ENCODE assay signal across 14 cellular contexts in genomic region chr3:192675958-192676649, GRCh38. TPM values are rescaled to one million over a fixed set of nuclear protein-coding genes. Genes with fewer than 3 reads are reported as not detected.
DNase-seq lines count a peak whose midpoint lies in the region; ATAC-seq and TF ChIP-seq lines count a peak whose summit lies in the region.
"Had no signal": no experiment of that assay in that cellular context is flagged by ENCODE, and none has a peak within 500 bp of the region (broad histone marks: within the 10 kb centered on the region; RNA-seq: fewer than 3 reads in every experiment).

No MANE protein-coding gene starts in this region.

- H3K27me3 ChIP-seq in esophagus muscularis mucosa: no peaks in the 10 kb centered on the region
- H3K27me3 ChIP-seq: heart right ventricle had no signal

- WGBS in esophagus muscularis mucosa: 78% methylated on average over 4 of the region's 4 CpGs

- H3K9me3 ChIP-seq in esophagus muscularis mucosa: no peaks in the 10 kb centered on the region
- H3K9me3 ChIP-seq: mucosa of descending colon had no signal

- no peak overlapping the region for H3K27ac ChIP-seq in esophagus muscularis mucosa (replicated peaks in 1 of 4)

- H3K9me3 Mint-ChIP-seq in activated T-cell treated with anti-CD3 and anti-CD28 coated beads, Interleukin-2, amount 50 U/mL, for 24 hours: peaks cover 5% of the 10 kb centered on the region
- H3K9me3 Mint-ChIP-seq in activated naive CD8-positive, alpha-beta T cell (ENCODE audit: low read depth): no peaks in the 10 kb centered on the region
- no peaks in the 10 kb centered on the region for H3K9me3 Mint-ChIP-seq in chondrocyte (ENCODE audit: low read depth)

- H3K27me3 Mint-ChIP-seq in activated T-cell treated with anti-CD3 and anti-CD28 coated beads, Interleukin-2, amount 50 U/mL, for 24 hours: peaks cover 18% of the 10 kb centered on the region
- H3K27me3 Mint-ChIP-seq in activated naive CD8-positive, alpha-beta T cell: no peaks in the 10 kb centered on the region
- no peaks in the 10 kb centered on the region for H3K27me3 Mint-ChIP-seq in chondrocyte (ENCODE audit: low read depth)

- no peak overlapping the region for H3K4me3 Mint-ChIP-seq in activated T-cell treated with anti-CD3 and anti-CD28 coated beads, Interleukin-2, amount 50 U/mL, for 24 hours
- no peak overlapping the region for H3K4me3 Mint-ChIP-seq in activated naive CD8-positive, alpha-beta T cell
- H3K4me3 Mint-ChIP-seq in chondrocyte (ENCODE audit: unreplicated experiment): no peak overlapping the region

- ATAC-seq in GM21723 (IDR thresholded peaks at IDR 0.05; ENCODE audit: unreplicated experiment): peak; percentile 87
- ATAC-seq in HG03457 (IDR thresholded peaks at IDR 0.05; ENCODE audit: unreplicated experiment): peak; percentile 76
- ATAC-seq: mucosa of descending colon had no signal

- H3K4me1 ChIP-seq in esophagus muscularis mucosa: no peaks in the 10 kb centered on the region

- peaks cover 16% of the 10 kb centered on the region for H3K4me1 Mint-ChIP-seq in activated T-cell treated with anti-CD3 and anti-CD28 coated beads, Interleukin-2, amount 50 U/mL, for 24 hours (ENCODE audit: low read depth)
- H3K4me1 Mint-ChIP-seq in activated naive CD8-positive, alpha-beta T cell (ENCODE audit: low read depth): peaks cover 7% of the 10 kb centered on the region
- no peaks in the 10 kb centered on the region for H3K4me1 Mint-ChIP-seq in chondrocyte (ENCODE audit: low read depth)

- no peak for TF ChIP-seq CTCF in esophagus muscularis mucosa (IDR thresholded peaks at IDR 0.05)
- TF ChIP-seq CTCF in chondrocyte (IDR thresholded peaks at IDR 0.05): no peak

- TF ChIP-seq POLR2A in esophagus muscularis mucosa (IDR thresholded peaks at IDR 0.05; ENCODE audit: low read depth): no peak

- intact Hi-C loops in esophagus muscularis mucosa (cut with DNase I): no loop called here

- H3K27ac Mint-ChIP-seq in activated T-cell treated with anti-CD3 and anti-CD28 coated beads, Interleukin-2, amount 50 U/mL, for 24 hours: peak overlapping the region; percentile 97
- peak overlapping the region; percentile 90 for H3K27ac Mint-ChIP-seq in activated naive CD8-positive, alpha-beta T cell
- H3K27ac Mint-ChIP-seq in chondrocyte (ENCODE audit: unreplicated experiment): no peak overlapping the region

- no peak for DNase-seq in activated T-cell treated with anti-CD3 and anti-CD28 coated beads, Interleukin-2, amount 50 U/mL, for 24 hours
- no peak for DNase-seq in activated T-cell treated with anti-CD3 and anti-CD28 coated beads, Interleukin-2, amount 50 U/mL, for 1 hour
- no peak for DNase-seq in NCI-H69 (lab: John Stamatoyannopoulos, UW)
- DNase-seq in esophagus muscularis mucosa (ENCODE audit: extremely low spot score): no peak
- DNase-seq in chondrocyte (ENCODE audit: low spot score): no peak
- DNase-seq: activated CD8-positive, alpha-beta memory T cell treated with anti-CD3 and anti-CD28 coated beads, Interleukin-2, amount 50 U/mL, for 48 hours; heart right ventricle; mucosa of descending colon; NCI-H187; SHP77 treated with DMSO at 0.1 percent for 48 hours; small intestine had no signal

- TF ChIP-seq EP300 in esophagus muscularis mucosa (IDR thresholded peaks at IDR 0.05): no peak

- no peaks in the 10 kb centered on the region for H3K36me3 ChIP-seq in esophagus muscularis mucosa
- H3K36me3 ChIP-seq: heart right ventricle had no signal

- no peak overlapping the region for H3K4me3 ChIP-seq in esophagus muscularis mucosa
- H3K4me3 ChIP-seq: heart right ventricle, mucosa of descending colon had no signal

- no peaks in the 10 kb centered on the region for H3K36me3 Mint-ChIP-seq in activated T-cell treated with anti-CD3 and anti-CD28 coated beads, Interleukin-2, amount 50 U/mL, for 24 hours (ENCODE audit: low read depth)
- no peaks in the 10 kb centered on the region for H3K36me3 Mint-ChIP-seq in activated naive CD8-positive, alpha-beta T cell
- no peaks in the 10 kb centered on the region for H3K36me3 Mint-ChIP-seq in chondrocyte (ENCODE audit: low read depth)

RNA-seq across cellular contexts. Expression of gene FGF12, which starts 51.2 kb away (rescaled TPM):
- total RNA-seq in esophagus muscularis mucosa (10 to 100 TPM in 3 of 4 donors, 1 to 10 TPM in 1; 4.6 to 19.5 (median 10.2) TPM), chondrocyte (0.15 TPM in 1 of 3 replicates, not detected in the others)
